Comparison of ENCODE assay signal across 8 cellular contexts in genomic region chr14:76380991-76381390, GRCh38. TPM values are rescaled to one million over a fixed set of nuclear protein-coding genes. Genes with fewer than 3 reads are reported as not detected.
"Had no signal": no experiment of that assay in that cellular context is flagged by ENCODE, and none has a peak within 500 bp of the region (broad histone marks: within the 10 kb centered on the region; RNA-seq: fewer than 3 reads in every experiment).

No MANE protein-coding gene starts in this region.

- ATAC-seq: HCT116, HepG2 had no signal

- DNase-seq: GM23248, GOT3, H7, HFFc6 had no signal

RNA-seq across cellular contexts. Expression of gene ESRRB, which starts 5.1 kb away (rescaled TPM):
- total RNA-seq: GM23248, HFFc6, HT1080 had no signal
- polyA plus RNA-seq: GM23248, IgD-negative memory B cell had no signal
